In the genomic region with DNA sequence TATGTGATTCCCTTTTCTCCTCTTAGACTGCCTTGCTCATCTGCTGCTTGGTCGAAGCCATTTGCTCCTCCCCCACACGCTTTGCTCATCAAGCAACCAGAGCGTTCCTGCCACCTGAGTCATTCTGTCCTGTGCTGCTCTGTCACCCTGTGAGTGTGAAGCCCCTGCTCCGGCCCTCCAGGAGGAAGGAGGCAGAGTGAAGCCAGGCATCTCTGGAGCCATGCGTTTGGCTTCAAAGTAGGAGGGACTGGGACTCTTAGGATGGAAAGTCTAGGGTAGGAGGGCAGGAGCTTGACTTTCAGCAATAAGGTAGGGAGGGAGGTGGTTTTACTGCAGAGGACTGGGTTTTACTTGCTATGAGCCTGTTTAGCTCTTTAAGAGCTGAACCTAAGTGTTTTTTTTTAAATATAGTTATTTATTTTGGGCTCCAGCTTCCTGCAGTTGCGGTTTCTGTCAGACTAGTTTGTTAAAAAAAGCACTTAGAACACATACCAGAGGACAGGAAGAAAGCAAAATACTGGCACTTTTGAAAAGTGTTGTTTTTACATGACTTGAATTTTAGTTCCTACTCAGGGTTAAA, we compare ENCODE assay signal across 8 cellular contexts.
DNase-seq lines count a peak whose midpoint lies in the region; ATAC-seq and TF ChIP-seq lines count a peak whose summit lies in the region.

No MANE protein-coding gene starts in this region.

- H3K9me3 ChIP-seq in ascending aorta: no peaks in the 10 kb centered on the region

- peak overlapping the region; percentile 60 to 75 for H3K27ac ChIP-seq in ascending aorta

- peak overlapping the region; percentile 98 for H3K27ac Mint-ChIP-seq in T-helper 1 cell treated with Interleukin-12 subunit alpha and Interleukin-12 subunit beta and Interleukin-4 antibody, amounts not matched to agents 30 μg/mL and 1 μg/mL, for 36 hours

- peak overlapping the region; percentile 12 to 19 for H3K4me3 ChIP-seq in ascending aorta

- peaks cover 0 to 19% of the 10 kb centered on the region in 2 donors for H3K4me1 ChIP-seq in ascending aorta

- intact Hi-C loops in ascending aorta (cut with DNase I): no loop called here

- TF ChIP-seq CTCF in ascending aorta (IDR thresholded peaks at IDR 0.05): no peak

- no peaks in the 10 kb centered on the region for H3K27me3 Mint-ChIP-seq in T-helper 1 cell treated with Interleukin-12 subunit alpha and Interleukin-12 subunit beta and Interleukin-4 antibody, amounts not matched to agents 30 μg/mL and 1 μg/mL, for 36 hours (ENCODE audit: low read depth)

- H3K36me3 ChIP-seq in ascending aorta: no peaks in the 10 kb centered on the region

- no peaks in the 10 kb centered on the region for H3K9me3 Mint-ChIP-seq in T-helper 1 cell treated with Interleukin-12 subunit alpha and Interleukin-12 subunit beta and Interleukin-4 antibody, amounts not matched to agents 30 μg/mL and 1 μg/mL, for 36 hours

- DNase-seq in Ammon's horn (ENCODE audit: low spot score) (peak; percentile 54), ascending aorta (ENCODE audit: low spot score in 2 of 2) (peak; percentile 15 to 78), left kidney (ENCODE audit: low read depth, low spot score) (peak; percentile 88), COLO829 (ENCODE audit: low spot score) (no peak)
- DNase-seq in stimulated activated CD4-positive, alpha-beta T cell treated with anti-CD3 and anti-CD28 coated beads, TNF-alpha, amount 100 ng/mL, for 4 hours (ENCODE audit: low read depth in 3 of 3): peak; percentile 42 to 70 (median 53)

- no peaks in the 10 kb centered on the region for H3K36me3 Mint-ChIP-seq in T-helper 1 cell treated with Interleukin-12 subunit alpha and Interleukin-12 subunit beta and Interleukin-4 antibody, amounts not matched to agents 30 μg/mL and 1 μg/mL, for 36 hours (ENCODE audit: low read depth)

- no peaks in the 10 kb centered on the region for H3K27me3 ChIP-seq in ascending aorta

- peak; percentile 96 for ATAC-seq in GM19397 (IDR thresholded peaks at IDR 0.05; ENCODE audit: unreplicated experiment)
- ATAC-seq in HG03460 (IDR thresholded peaks at IDR 0.05; ENCODE audit: unreplicated experiment): peak; percentile 90

- H3K4me3 Mint-ChIP-seq in T-helper 1 cell treated with Interleukin-12 subunit alpha and Interleukin-12 subunit beta and Interleukin-4 antibody, amounts not matched to agents 30 μg/mL and 1 μg/mL, for 36 hours: peak overlapping the region; percentile 73

- peaks cover 49% of the 10 kb centered on the region for H3K4me1 Mint-ChIP-seq in T-helper 1 cell treated with Interleukin-12 subunit alpha and Interleukin-12 subunit beta and Interleukin-4 antibody, amounts not matched to agents 30 μg/mL and 1 μg/mL, for 36 hours (ENCODE audit: low read depth)
